Comparison of ENCODE assay signal across 1 cellular context in the genomic region with DNA sequence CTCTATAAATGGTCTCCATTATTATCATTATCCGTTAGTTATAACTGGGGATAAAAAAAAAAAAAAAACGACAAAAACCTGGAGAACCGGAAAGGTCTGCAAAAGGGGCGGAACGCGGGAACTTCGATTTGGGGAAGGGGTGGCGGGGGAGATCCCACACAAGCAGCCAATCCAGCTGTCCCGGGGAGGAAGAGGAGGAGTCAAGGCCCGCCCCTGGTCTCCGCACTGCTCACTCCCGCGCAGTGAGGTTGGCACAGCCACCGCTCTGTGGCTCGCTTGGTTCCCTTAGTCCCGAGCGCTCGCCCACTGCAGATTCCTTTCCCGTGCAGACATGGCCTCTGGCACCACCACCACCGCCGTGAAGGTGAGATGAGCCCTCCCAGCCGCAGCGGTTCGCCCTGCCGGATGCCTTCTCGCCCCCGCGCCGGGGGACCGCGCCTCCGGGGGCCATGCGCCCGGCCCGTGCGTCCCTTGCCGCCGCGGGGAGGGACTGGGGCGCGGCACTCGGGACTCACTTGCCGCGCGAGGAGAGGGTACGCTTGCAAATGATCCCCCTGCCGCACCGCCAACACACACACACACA.
TF ChIP-seq lines count a peak whose summit lies in the region.

A gene (plus strand): TSS at position 219 of the 583 bp plus-strand sequence. CDS start 113 bp downstream, at position 332.

TF ChIP-seq in SK-N-SH, 30 proteins besides CTCF, POLR2A, EP300 and RAD21 (continued from another document):
- TF ChIP-seq RXRA (IDR thresholded peaks at IDR 0.05; ENCODE audit: borderline replicate concordance, low read depth) (no peak), SMC3 (IDR thresholded peaks at IDR 0.05; ENCODE audit: low read depth, low read length) (no peak), FOXM1 (IDR thresholded peaks at IDR 0.05; ENCODE audit: low read depth) (no peak), GABPA (IDR thresholded peaks at IDR 0.05; ENCODE audit: low read depth) (peak; percentile 87), TAF1 (IDR thresholded peaks at IDR 0.05; ENCODE audit: borderline replicate concordance, low read depth, low read length) (peak; percentile 92), TEAD4 (IDR thresholded peaks at IDR 0.05; ENCODE audit: borderline replicate concordance, insufficient read depth) (no peak), FOXJ3 (CRISPR knock-in tag; IDR thresholded peaks at IDR 0.05) (no peak), NFIC (IDR thresholded peaks at IDR 0.05; ENCODE audit: borderline replicate concordance) (no peak), JUND (IDR thresholded peaks at IDR 0.05) (no peak), FOSL2 (IDR thresholded peaks at IDR 0.05; ENCODE audit: borderline replicate concordance, low read depth) (no peak), GATA2 (CRISPR knock-in tag; IDR thresholded peaks at IDR 0.05) (no peak), EZH2phosphoT487 (IDR thresholded peaks at IDR 0.05; ENCODE audit: borderline replicate concordance, low read depth) (no peak), RCOR1 (IDR thresholded peaks at IDR 0.05; ENCODE audit: low read length) (0 out of 2 replicates have a peak, but pooled peaks have one; percentile 36), TCF12 (IDR thresholded peaks at IDR 0.05) (peak; percentile 41; the same call in 1 of the 2 replicates), SIN3A (IDR thresholded peaks at IDR 0.05; ENCODE audit: borderline replicate concordance, low read depth, low read length) (no peak), MEF2A (IDR thresholded peaks at IDR 0.05; ENCODE audit: borderline replicate concordance, low read depth) (no peak), POLR2AphosphoS5 (IDR thresholded peaks at IDR 0.05; ENCODE audit: low read depth, low read length) (peak; percentile 97)
- TF ChIP-seq, protein P1, sequence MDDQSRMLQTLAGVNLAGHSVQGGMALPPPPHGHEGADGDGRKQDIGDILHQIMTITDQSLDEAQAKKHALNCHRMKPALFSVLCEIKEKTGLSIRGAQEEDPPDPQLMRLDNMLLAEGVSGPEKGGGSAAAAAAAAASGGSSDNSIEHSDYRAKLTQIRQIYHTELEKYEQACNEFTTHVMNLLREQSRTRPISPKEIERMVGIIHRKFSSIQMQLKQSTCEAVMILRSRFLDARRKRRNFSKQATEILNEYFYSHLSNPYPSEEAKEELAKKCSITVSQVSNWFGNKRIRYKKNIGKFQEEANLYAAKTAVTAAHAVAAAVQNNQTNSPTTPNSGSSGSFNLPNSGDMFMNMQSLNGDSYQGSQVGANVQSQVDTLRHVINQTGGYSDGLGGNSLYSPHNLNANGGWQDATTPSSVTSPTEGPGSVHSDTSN (IDR thresholded peaks at IDR 0.05) = 0 out of 2 replicates have a peak, but pooled peaks have one; percentile 5
- TF ChIP-seq, protein P2, sequence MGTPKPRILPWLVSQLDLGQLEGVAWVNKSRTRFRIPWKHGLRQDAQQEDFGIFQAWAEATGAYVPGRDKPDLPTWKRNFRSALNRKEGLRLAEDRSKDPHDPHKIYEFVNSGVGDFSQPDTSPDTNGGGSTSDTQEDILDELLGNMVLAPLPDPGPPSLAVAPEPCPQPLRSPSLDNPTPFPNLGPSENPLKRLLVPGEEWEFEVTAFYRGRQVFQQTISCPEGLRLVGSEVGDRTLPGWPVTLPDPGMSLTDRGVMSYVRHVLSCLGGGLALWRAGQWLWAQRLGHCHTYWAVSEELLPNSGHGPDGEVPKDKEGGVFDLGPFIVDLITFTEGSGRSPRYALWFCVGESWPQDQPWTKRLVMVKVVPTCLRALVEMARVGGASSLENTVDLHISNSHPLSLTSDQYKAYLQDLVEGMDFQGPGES (IDR thresholded peaks at IDR 0.05; ENCODE audit: low read depth, low read length) = no peak
- TF ChIP-seq, protein P3, sequence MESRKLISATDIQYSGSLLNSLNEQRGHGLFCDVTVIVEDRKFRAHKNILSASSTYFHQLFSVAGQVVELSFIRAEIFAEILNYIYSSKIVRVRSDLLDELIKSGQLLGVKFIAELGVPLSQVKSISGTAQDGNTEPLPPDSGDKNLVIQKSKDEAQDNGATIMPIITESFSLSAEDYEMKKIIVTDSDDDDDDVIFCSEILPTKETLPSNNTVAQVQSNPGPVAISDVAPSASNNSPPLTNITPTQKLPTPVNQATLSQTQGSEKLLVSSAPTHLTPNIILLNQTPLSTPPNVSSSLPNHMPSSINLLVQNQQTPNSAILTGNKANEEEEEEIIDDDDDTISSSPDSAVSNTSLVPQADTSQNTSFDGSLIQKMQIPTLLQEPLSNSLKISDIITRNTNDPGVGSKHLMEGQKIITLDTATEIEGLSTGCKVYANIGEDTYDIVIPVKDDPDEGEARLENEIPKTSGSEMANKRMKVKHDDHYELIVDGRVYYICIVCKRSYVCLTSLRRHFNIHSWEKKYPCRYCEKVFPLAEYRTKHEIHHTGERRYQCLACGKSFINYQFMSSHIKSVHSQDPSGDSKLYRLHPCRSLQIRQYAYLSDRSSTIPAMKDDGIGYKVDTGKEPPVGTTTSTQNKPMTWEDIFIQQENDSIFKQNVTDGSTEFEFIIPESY (IDR thresholded peaks at IDR 0.05; ENCODE audit: borderline replicate concordance, low read depth) = 0 out of 2 replicates have a peak, but pooled peaks have one; percentile 68
- TF ChIP-seq, protein P4, sequence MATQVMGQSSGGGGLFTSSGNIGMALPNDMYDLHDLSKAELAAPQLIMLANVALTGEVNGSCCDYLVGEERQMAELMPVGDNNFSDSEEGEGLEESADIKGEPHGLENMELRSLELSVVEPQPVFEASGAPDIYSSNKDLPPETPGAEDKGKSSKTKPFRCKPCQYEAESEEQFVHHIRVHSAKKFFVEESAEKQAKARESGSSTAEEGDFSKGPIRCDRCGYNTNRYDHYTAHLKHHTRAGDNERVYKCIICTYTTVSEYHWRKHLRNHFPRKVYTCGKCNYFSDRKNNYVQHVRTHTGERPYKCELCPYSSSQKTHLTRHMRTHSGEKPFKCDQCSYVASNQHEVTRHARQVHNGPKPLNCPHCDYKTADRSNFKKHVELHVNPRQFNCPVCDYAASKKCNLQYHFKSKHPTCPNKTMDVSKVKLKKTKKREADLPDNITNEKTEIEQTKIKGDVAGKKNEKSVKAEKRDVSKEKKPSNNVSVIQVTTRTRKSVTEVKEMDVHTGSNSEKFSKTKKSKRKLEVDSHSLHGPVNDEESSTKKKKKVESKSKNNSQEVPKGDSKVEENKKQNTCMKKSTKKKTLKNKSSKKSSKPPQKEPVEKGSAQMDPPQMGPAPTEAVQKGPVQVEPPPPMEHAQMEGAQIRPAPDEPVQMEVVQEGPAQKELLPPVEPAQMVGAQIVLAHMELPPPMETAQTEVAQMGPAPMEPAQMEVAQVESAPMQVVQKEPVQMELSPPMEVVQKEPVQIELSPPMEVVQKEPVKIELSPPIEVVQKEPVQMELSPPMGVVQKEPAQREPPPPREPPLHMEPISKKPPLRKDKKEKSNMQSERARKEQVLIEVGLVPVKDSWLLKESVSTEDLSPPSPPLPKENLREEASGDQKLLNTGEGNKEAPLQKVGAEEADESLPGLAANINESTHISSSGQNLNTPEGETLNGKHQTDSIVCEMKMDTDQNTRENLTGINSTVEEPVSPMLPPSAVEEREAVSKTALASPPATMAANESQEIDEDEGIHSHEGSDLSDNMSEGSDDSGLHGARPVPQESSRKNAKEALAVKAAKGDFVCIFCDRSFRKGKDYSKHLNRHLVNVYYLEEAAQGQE (IDR thresholded peaks at IDR 0.05; ENCODE audit: low read depth, low read length) = no peak
